8 cellular contexts compared by ENCODE assay signal in the genomic region with DNA sequence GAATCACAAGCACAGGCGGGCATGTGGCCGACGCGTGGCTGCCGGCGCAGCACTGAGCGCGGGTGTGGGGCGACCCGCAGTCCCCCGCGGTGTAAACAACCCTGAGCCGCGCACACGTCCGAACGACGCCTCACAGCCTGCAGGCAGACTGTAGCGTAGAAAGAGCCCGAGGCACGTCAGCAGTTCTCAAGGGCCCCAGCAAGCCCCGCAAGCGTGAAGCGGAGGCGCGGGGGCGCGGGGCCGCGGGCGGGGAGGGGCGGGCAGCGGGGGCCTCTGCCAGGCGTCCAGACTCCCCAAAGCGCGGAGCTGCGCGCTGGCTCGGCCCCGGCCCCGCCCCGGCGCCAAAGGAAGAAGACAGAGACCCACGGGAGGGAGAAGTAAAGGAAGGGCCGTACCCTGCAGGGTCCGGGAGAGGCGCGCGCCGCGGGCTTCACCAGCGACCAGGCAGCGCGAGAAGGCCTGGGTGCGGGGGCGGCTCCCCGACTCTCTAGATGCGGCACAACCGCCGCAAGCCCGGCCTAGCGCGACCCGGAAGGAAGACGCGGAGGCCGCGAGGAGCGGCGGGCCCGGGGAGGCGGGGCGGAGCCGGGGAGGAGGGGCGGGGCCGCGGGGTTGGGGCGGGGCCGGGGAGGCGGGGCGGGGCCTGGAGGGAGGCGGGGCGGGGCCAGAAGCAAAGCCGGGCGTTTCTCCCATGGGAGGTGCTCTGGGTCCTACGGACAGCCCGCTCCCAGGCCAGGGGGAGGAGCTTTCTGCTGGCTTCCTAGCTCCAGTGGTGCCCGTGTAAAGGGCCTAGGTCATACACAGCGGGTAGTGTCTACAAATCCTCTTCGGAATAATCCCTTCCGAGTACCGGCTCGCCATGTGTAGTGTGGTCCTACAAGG. TPM values are rescaled to one million over a fixed set of nuclear protein-coding genes. Genes with fewer than 3 reads are reported as not detected.
DNase-seq lines count a peak whose midpoint lies in the region; TF ChIP-seq lines count a peak whose summit lies in the region.

A gene (minus strand): TSS at position 536 of the 882 bp plus-strand sequence. CDS start 20,958 bp downstream, outside the sequence.

- TF ChIP-seq CTCF in GM20000 (IDR thresholded peaks at IDR 0.05; ENCODE audit: extremely low read depth, missing control alignments) = no peak

- no peaks in the 10 kb centered on the region for H3K9me3 ChIP-seq in mononuclear cell (ENCODE audit: low read depth, low read length)

- peaks cover 3% of the 10 kb centered on the region for H3K27me3 ChIP-seq in mononuclear cell (ENCODE audit: insufficient read depth, low read length)

- peak within 1 kb of the TSS; percentile 61 for H3K4me3 ChIP-seq in mononuclear cell (ENCODE audit: low read length)

- peak within 1 kb of the TSS; percentile 67 for H3K27ac ChIP-seq in epithelial cell of prostate

- peaks cover 13% of the 10 kb centered on the region for H3K4me1 ChIP-seq in mononuclear cell (ENCODE audit: insufficient read depth, low read length)

- DNase-seq in Caki2 (ENCODE audit: low read depth) (peak; percentile 76), GM20000 (ENCODE audit: low spot score) (peak; percentile 94), HT-29 (ENCODE audit: low spot score) (peak; percentile 83), OCI-M1 (lab: John Stamatoyannopoulos, UW) (peak; percentile 96), activated T-cell treated with anti-CD3 and anti-CD28 coated beads for 1 hour (ENCODE audit: low read depth) (peak; percentile 62), epithelial cell of prostate (ENCODE audit: low read depth, low spot score) (no peak)
- peak; percentile 68 for DNase-seq in stimulated activated CD8-positive, alpha-beta memory T cell treated with anti-CD3 and anti-CD28 coated beads, Interleukin-4, amount 100 ng/mL, for 24 hours (ENCODE audit: low read depth)

- in situ Hi-C loops in Caki2 (cut with HindIII; ENCODE audit: low pct_unique_long_range_greater_than_20kb, low sequenced_read_pairs) = no loop called here

RNA-seq across cellular contexts. Expression of the gene that starts here (rescaled TPM):
- 11.3 and 21.3 TPM in 2 replicates for total RNA-seq in Caki2 (2014; rRNA removed; shearing (Covaris generic); ENCODE audit: low replicate concordance)
- 3.4 and 4.7 TPM in 2 replicates for total RNA-seq in HT-29 (2014; rRNA removed; shearing (Covaris generic))
- 10.8 TPM for total RNA-seq in mononuclear cell
